In the genomic region with DNA sequence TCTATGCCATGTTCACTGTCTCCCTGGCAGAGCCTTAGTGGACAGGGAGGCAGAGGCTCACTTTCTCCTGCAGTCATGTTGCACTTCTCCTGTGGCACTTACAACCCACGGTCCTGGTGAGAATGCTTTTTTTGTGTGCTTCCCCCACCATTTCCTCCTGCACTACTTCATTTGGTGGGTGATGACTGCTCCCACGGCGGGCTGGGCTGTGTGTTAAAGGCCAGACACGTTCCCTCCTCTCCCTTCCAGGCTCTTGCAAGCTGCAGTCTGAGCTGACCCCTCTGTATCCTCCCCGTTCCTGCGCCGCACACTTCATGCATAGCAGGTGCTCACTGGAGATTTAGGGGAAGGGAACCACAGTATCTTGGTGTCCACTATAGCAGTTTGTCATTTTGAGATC, we compare ENCODE assay signal across 2 cellular contexts.
TF ChIP-seq lines count a peak whose summit lies in the region.

No MANE protein-coding gene starts in this region.

TF ChIP-seq in GM23338, 12 proteins besides CTCF, POLR2A, EP300 and RAD21 (continued from another document):
- TF ChIP-seq ZNF462 (CRISPR knock-in tag; IDR thresholded peaks at IDR 0.05) = no peak
- no peak for TF ChIP-seq ZNF114 (CRISPR knock-in tag; IDR thresholded peaks at IDR 0.05)
- TF ChIP-seq ZNF331 (CRISPR knock-in tag; IDR thresholded peaks at IDR 0.05; ENCODE audit: low read depth) = no peak
- TF ChIP-seq NANOG (IDR thresholded peaks at IDR 0.05; ENCODE audit: borderline replicate concordance) = no peak
- no peak for TF ChIP-seq REST (IDR thresholded peaks at IDR 0.05; ENCODE audit: unreplicated experiment)
- TF ChIP-seq EZH2 (IDR thresholded peaks at IDR 0.05; ENCODE audit: low read depth, unreplicated experiment) = no peak
- no peak for TF ChIP-seq ETS1 (IDR thresholded peaks at IDR 0.05)
- no peak for TF ChIP-seq EZH2phosphoT487 (IDR thresholded peaks at IDR 0.05; ENCODE audit: unreplicated experiment)
TF ChIP-seq in GM23338: peak in this region for 0.

TF ChIP-seq in WTC11, 78 proteins besides CTCF, POLR2A, EP300 and RAD21 (continued from another document):
- TF ChIP-seq, protein P1, sequence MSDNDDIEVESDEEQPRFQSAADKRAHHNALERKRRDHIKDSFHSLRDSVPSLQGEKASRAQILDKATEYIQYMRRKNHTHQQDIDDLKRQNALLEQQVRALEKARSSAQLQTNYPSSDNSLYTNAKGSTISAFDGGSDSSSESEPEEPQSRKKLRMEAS (CRISPR knock-in tag; IDR thresholded peaks at IDR 0.05) = no peak
- no peak for TF ChIP-seq ZBTB21 (CRISPR knock-in tag; IDR thresholded peaks at IDR 0.05; ENCODE audit: borderline replicate concordance)
- TF ChIP-seq FOXJ3 (CRISPR knock-in tag; IDR thresholded peaks at IDR 0.05; ENCODE audit: borderline replicate concordance) = no peak
- no peak for TF ChIP-seq ELF4 (CRISPR knock-in tag; IDR thresholded peaks at IDR 0.05; ENCODE audit: low read depth)
- no peak for TF ChIP-seq NR3C1 (CRISPR knock-in tag; conservative IDR thresholded peaks at IDR 0.05; ENCODE audit: low read depth)
TF ChIP-seq in WTC11: peak in this region for 0.
